ENCODE assay signal across 16 cellular contexts in the genomic region with DNA sequence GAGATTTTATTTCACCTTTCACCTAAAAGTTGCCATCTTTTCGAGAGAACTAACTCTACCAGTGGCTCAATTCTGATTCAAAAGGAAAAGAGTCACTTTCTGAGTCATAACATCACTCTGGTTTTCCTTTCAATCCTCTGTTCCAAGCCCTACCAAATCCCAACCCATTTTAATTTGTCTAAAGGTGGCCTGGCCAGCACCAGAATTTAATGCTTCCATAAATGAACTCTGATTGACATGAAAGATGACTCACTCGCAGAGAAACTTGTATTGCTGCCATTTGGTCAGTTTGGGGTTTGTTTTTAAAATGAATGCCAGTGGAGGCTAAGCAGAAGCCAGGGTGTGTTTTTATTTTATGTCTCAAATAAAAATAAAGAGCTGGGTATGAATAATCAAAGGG.
DNase-seq lines count a peak whose midpoint lies in the region; ATAC-seq and TF ChIP-seq lines count a peak whose summit lies in the region.
"Had no signal": no experiment of that assay in that cellular context is flagged by ENCODE, and none has a peak within 500 bp of the region (broad histone marks: within the 10 kb centered on the region; RNA-seq: fewer than 3 reads in every experiment).

No MANE protein-coding gene starts in this region.

- H3K27me3 Mint-ChIP-seq in activated CD8-positive, alpha-beta T cell treated with anti-CD3 and anti-CD28 coated beads, Interleukin-2, amount 10 ng/mL, durations not matched to agents 7 days and 5 days (ENCODE audit: low read depth), result no peaks in the 10 kb centered on the region
- H3K27me3 Mint-ChIP-seq: activated naive CD8-positive, alpha-beta T cell treated with anti-CD3 and anti-CD28 coated beads for 36 hours; progenitor cell of endocrine pancreas had no signal

- H3K4me1 ChIP-seq in mammary epithelial cell (ENCODE audit: insufficient read depth, low read length), result no peaks in the 10 kb centered on the region
- no peaks in the 10 kb centered on the region for H3K4me1 ChIP-seq in BE2C

- H3K4me2 ChIP-seq in mammary epithelial cell (ENCODE audit: insufficient read depth, low read depth, low read length), result no peak overlapping the region
- H3K4me2 ChIP-seq: KMS-11 had no signal

- DNase-seq in AG08396 (ENCODE audit: low spot score) (peak; percentile 29), MG63 (peak; percentile 79), mammary epithelial cell (peak; percentile 2), kidney glomerular epithelial cell (lab: John Stamatoyannopoulos, UW) (peak; percentile 12), 8988T (no peak), BE2C (no peak)
- DNase-seq in stimulated activated effector memory CD8-positive, alpha-beta T cell treated with anti-CD3 and anti-CD28 coated beads, Interleukin-12 subunit alpha, Interleukin-12 subunit beta, amount 100 ng/mL, for 72 hours (ENCODE audit: low spot score in 2 of 2), result no peak
- no peak for DNase-seq in activated CD8-positive, alpha-beta T cell treated with anti-CD3 and anti-CD28 coated beads, Interleukin-2, amount 10 ng/mL, durations not matched to agents 7 days and 5 days
- DNase-seq: activated naive CD8-positive, alpha-beta T cell treated with anti-CD3 and anti-CD28 coated beads for 36 hours; effector memory CD4-positive, alpha-beta T cell; NCI-H1694; NCI-H82; stimulated activated naive CD4-positive, alpha-beta T cell had no signal

- in situ Hi-C loops in mammary epithelial cell (cut with MboI; ENCODE audit: low sequenced_read_pairs in 2 of 2), result no loop called here

- no peak for ATAC-seq in stimulated activated effector memory CD8-positive, alpha-beta T cell treated with anti-CD3 and anti-CD28 coated beads, Interleukin-12 subunit alpha, Interleukin-12 subunit beta, amount 100 ng/mL, for 72 hours
- ATAC-seq in activated CD8-positive, alpha-beta T cell treated with anti-CD3 and anti-CD28 coated beads, Interleukin-2, amount 10 ng/mL, durations not matched to agents 7 days and 5 days, result no peak

- H2AFZ ChIP-seq in mammary epithelial cell (ENCODE audit: low read depth, low read length), result no peak overlapping the region

- H3K9ac ChIP-seq in mammary epithelial cell (ENCODE audit: insufficient read depth, low read length), result no peak overlapping the region
- H3K9ac ChIP-seq: KMS-11 had no signal

- BruUV-seq in mammary epithelial cell (replicated peaks; lab: Mats Ljungman, UMichigan), result no TSS peak

- CTCF ChIA-PET in mammary epithelial cell (lab: Charles Lee; ENCODE audit: low non-redundant PET), result no interaction called here
- CTCF ChIA-PET in activated CD8-positive, alpha-beta T cell treated with anti-CD3 and anti-CD28 coated beads, Interleukin-2, amount 10 ng/mL, durations not matched to agents 7 days and 5 days (lab: Charles Lee), result no interaction called here

- no peaks in the 10 kb centered on the region for H4K20me1 ChIP-seq in mammary epithelial cell (ENCODE audit: insufficient read depth, low read length)

- H3K36me3 Mint-ChIP-seq in stimulated activated effector memory CD8-positive, alpha-beta T cell treated with anti-CD3 and anti-CD28 coated beads, Interleukin-12 subunit alpha, Interleukin-12 subunit beta, amount 100 ng/mL, for 72 hours, result no peaks in the 10 kb centered on the region
- no peaks in the 10 kb centered on the region for H3K36me3 Mint-ChIP-seq in activated CD8-positive, alpha-beta T cell treated with anti-CD3 and anti-CD28 coated beads, Interleukin-2, amount 10 ng/mL, durations not matched to agents 7 days and 5 days (ENCODE audit: low read depth)
- H3K36me3 Mint-ChIP-seq: activated naive CD8-positive, alpha-beta T cell treated with anti-CD3 and anti-CD28 coated beads for 36 hours had no signal

- 51% methylated on average over 2 of the region's 2 CpGs for WGBS in mammary epithelial cell (ENCODE audit: low coverage, missing lambda C conversion rate)

- no peaks in the 10 kb centered on the region for H3K79me2 ChIP-seq in mammary epithelial cell (ENCODE audit: insufficient read depth, low read length)

- intact Hi-C loops in mammary epithelial cell (cut with micrococcal nuclease), result no loop called here

- H3K4me3 ChIP-seq in MG63 (no peak overlapping the region), mammary epithelial cell (replicated peaks in 1 of 3; ENCODE audit: insufficient read depth in 1 of 3, low read depth in 2 of 3, low read length in 3 of 3) (no peak overlapping the region), BE2C (ENCODE audit: low read depth, low read length) (no peak overlapping the region)

- dilution Hi-C loops in mammary epithelial cell (cut with HindIII; ENCODE audit: low sequenced_read_pairs), result no loop called here

- POLR2A ChIA-PET in activated CD8-positive, alpha-beta T cell treated with anti-CD3 and anti-CD28 coated beads, Interleukin-2, amount 10 ng/mL, durations not matched to agents 7 days and 5 days (lab: Charles Lee), result no interaction called here

- H3K36me3 ChIP-seq in MG63, result no peaks in the 10 kb centered on the region
- no peaks in the 10 kb centered on the region for H3K36me3 ChIP-seq in mammary epithelial cell (ENCODE audit: insufficient read depth, low read length)
- H3K36me3 ChIP-seq in BE2C, result no peaks in the 10 kb centered on the region

- H3K4me1 Mint-ChIP-seq in stimulated activated effector memory CD8-positive, alpha-beta T cell treated with anti-CD3 and anti-CD28 coated beads, Interleukin-12 subunit alpha, Interleukin-12 subunit beta, amount 100 ng/mL, for 72 hours, result no peaks in the 10 kb centered on the region
- no peaks in the 10 kb centered on the region for H3K4me1 Mint-ChIP-seq in activated CD8-positive, alpha-beta T cell treated with anti-CD3 and anti-CD28 coated beads, Interleukin-2, amount 10 ng/mL, durations not matched to agents 7 days and 5 days (ENCODE audit: low read depth)
- H3K4me1 Mint-ChIP-seq: activated naive CD8-positive, alpha-beta T cell treated with anti-CD3 and anti-CD28 coated beads for 36 hours had no signal

- H3K4me3 Mint-ChIP-seq in stimulated activated effector memory CD8-positive, alpha-beta T cell treated with anti-CD3 and anti-CD28 coated beads, Interleukin-12 subunit alpha, Interleukin-12 subunit beta, amount 100 ng/mL, for 72 hours, result no peak overlapping the region
- H3K4me3 Mint-ChIP-seq in activated CD8-positive, alpha-beta T cell treated with anti-CD3 and anti-CD28 coated beads, Interleukin-2, amount 10 ng/mL, durations not matched to agents 7 days and 5 days, result no peak overlapping the region
- H3K4me3 Mint-ChIP-seq: activated naive CD8-positive, alpha-beta T cell treated with anti-CD3 and anti-CD28 coated beads for 36 hours had no signal

- H3K27me3 ChIP-seq in MG63, result no peaks in the 10 kb centered on the region
- H3K27me3 ChIP-seq in mammary epithelial cell (ENCODE audit: insufficient read depth, low read length), result no peaks in the 10 kb centered on the region
- H3K27me3 ChIP-seq in BE2C, result no peaks in the 10 kb centered on the region

- no peak overlapping the region for H3K27ac ChIP-seq in mammary epithelial cell (ENCODE audit: insufficient read depth, low read depth, low read length)
- H3K27ac ChIP-seq: KMS-11, VCaP had no signal

- peaks cover 2% of the 10 kb centered on the region for H3K9me3 Mint-ChIP-seq in stimulated activated effector memory CD8-positive, alpha-beta T cell treated with anti-CD3 and anti-CD28 coated beads, Interleukin-12 subunit alpha, Interleukin-12 subunit beta, amount 100 ng/mL, for 72 hours
- no peaks in the 10 kb centered on the region for H3K9me3 Mint-ChIP-seq in activated CD8-positive, alpha-beta T cell treated with anti-CD3 and anti-CD28 coated beads, Interleukin-2, amount 10 ng/mL, durations not matched to agents 7 days and 5 days (ENCODE audit: insufficient read depth)
- H3K9me3 Mint-ChIP-seq: activated naive CD8-positive, alpha-beta T cell treated with anti-CD3 and anti-CD28 coated beads for 36 hours had no signal

- TF ChIP-seq CTCF in mammary epithelial cell (conservative IDR thresholded peaks at IDR 0.05 in 1 of 2, IDR thresholded peaks at IDR 0.05 in 1 of 2; ENCODE audit: extremely low read depth in 1 of 2, insufficient read depth in 1 of 2, low read depth in 1 of 2, low read length in 2 of 2) (no peak), BE2C (IDR thresholded peaks at IDR 0.05; ENCODE audit: low read depth, low read length) (no peak)

- no peak overlapping the region for H3K27ac Mint-ChIP-seq in stimulated activated effector memory CD8-positive, alpha-beta T cell treated with anti-CD3 and anti-CD28 coated beads, Interleukin-12 subunit alpha, Interleukin-12 subunit beta, amount 100 ng/mL, for 72 hours
- no peak overlapping the region for H3K27ac Mint-ChIP-seq in activated CD8-positive, alpha-beta T cell treated with anti-CD3 and anti-CD28 coated beads, Interleukin-2, amount 10 ng/mL, durations not matched to agents 7 days and 5 days
- H3K27ac Mint-ChIP-seq: activated naive CD8-positive, alpha-beta T cell treated with anti-CD3 and anti-CD28 coated beads for 36 hours; progenitor cell of endocrine pancreas had no signal

- no peaks in the 10 kb centered on the region for H3K9me3 ChIP-seq in MG63
- no peaks in the 10 kb centered on the region for H3K9me3 ChIP-seq in mammary epithelial cell (replicated peaks; ENCODE audit: insufficient read depth, low read length)
- H3K9me3 ChIP-seq in BE2C, result no peaks in the 10 kb centered on the region

Comparison
In these comparisons a context has a peak if more than half of its experiments do, and no peak if none do; other contexts are left out.
1. DNase-seq: peak in AG08396 (single experiment), MG63 (single experiment), mammary epithelial cell (single experiment) and kidney glomerular epithelial cell (single experiment); none in 8988T (single experiment), stimulated activated effector memory CD8-positive, alpha-beta T cell treated with anti-CD3 and anti-CD28 coated beads, Interleukin-12 subunit alpha, Interleukin-12 subunit beta, amount 100 ng/mL, for 72 hours (0 of 2), BE2C (single experiment) and activated CD8-positive, alpha-beta T cell treated with anti-CD3 and anti-CD28 coated beads, Interleukin-2, amount 10 ng/mL, durations not matched to agents 7 days and 5 days (single experiment).